Comparison of ENCODE assay signal across 8 cellular contexts in genomic region chr17:42018339-42018738, GRCh38. TPM values are rescaled to one million over a fixed set of nuclear protein-coding genes. Genes with fewer than 3 reads are reported as not detected.
A peak's percentile ranks its signal among the peaks of the same experiment; 100 is the strongest.
DNase-seq lines count a peak whose midpoint lies in the region; ATAC-seq and TF ChIP-seq lines count a peak whose summit lies in the region.

No MANE protein-coding gene starts in this region.

- DNase-seq in CD8-positive, alpha-beta T cell, result no peak
- no peak for DNase-seq in MM.1S
- DNase-seq in cerebellar cortex (ENCODE audit: low spot score), result peak; percentile 51
- no peak for DNase-seq in nephron progenitor cell
- DNase-seq in mesenteric fat pad (ENCODE audit: low spot score), result no peak
- DNase-seq in DMS53 (lab: John Stamatoyannopoulos, UW), result no peak
- DNase-seq in activated effector memory CD4-positive, alpha-beta T cell treated with anti-CD3 and anti-CD28 coated beads, Interleukin-2, amount 50 U/mL, for 16 hours, result no peak
- DNase-seq in GF-D8 (lab: John Stamatoyannopoulos, UW), result no peak

- H3K27me3 ChIP-seq in CD8-positive, alpha-beta T cell (ENCODE audit: insufficient read depth, low read length), result no peaks in the 10 kb centered on the region
- H3K27me3 ChIP-seq in MM.1S (replicated peaks; ENCODE audit: insufficient read depth, low read length), result no peaks in the 10 kb centered on the region

- H3K36me3 Mint-ChIP-seq in CD8-positive, alpha-beta T cell, result peaks cover 31% of the 10 kb centered on the region
- peaks cover 18% of the 10 kb centered on the region for H3K36me3 Mint-ChIP-seq in nephron progenitor cell (ENCODE audit: low read depth)

- H3K27ac ChIP-seq in CD8-positive, alpha-beta T cell (ENCODE audit: low read depth, low read length), result no peak overlapping the region
- H3K27ac ChIP-seq in MM.1S (ENCODE audit: low read length), result no peak overlapping the region

- H3K4me1 ChIP-seq in CD8-positive, alpha-beta T cell (ENCODE audit: insufficient read depth, low read length), result peaks cover 50% of the 10 kb centered on the region
- H3K4me1 ChIP-seq in MM.1S (ENCODE audit: low read length), result peaks cover 25% of the 10 kb centered on the region

- H3K4me3 Mint-ChIP-seq in CD8-positive, alpha-beta T cell, result peak overlapping the region; percentile 97
- peak overlapping the region; percentile 99 for H3K4me3 Mint-ChIP-seq in nephron progenitor cell

- H3K27ac Mint-ChIP-seq in CD8-positive, alpha-beta T cell, result peak overlapping the region; percentile 99
- peak overlapping the region; percentile 99 for H3K27ac Mint-ChIP-seq in nephron progenitor cell

- H3K9me3 Mint-ChIP-seq in CD8-positive, alpha-beta T cell, result no peaks in the 10 kb centered on the region
- H3K9me3 Mint-ChIP-seq in nephron progenitor cell, result no peaks in the 10 kb centered on the region

- H3K4me1 Mint-ChIP-seq in CD8-positive, alpha-beta T cell (ENCODE audit: low read depth), result peaks cover 64% of the 10 kb centered on the region
- H3K4me1 Mint-ChIP-seq in nephron progenitor cell, result peaks cover 61% of the 10 kb centered on the region

- H3K9me3 ChIP-seq in CD8-positive, alpha-beta T cell (ENCODE audit: low read length), result no peaks in the 10 kb centered on the region
- no peaks in the 10 kb centered on the region for H3K9me3 ChIP-seq in MM.1S (replicated peaks; ENCODE audit: insufficient read depth, low read length)

- CTCF ChIA-PET in CD8-positive, alpha-beta T cell (lab: Charles Lee), result interaction anchor here (0.8 to 12.8 kb wide), 6 partner anchors 7 to 207 kb away, joined by 3 to 256 read pairs (median 14); partner anchors contain the start of genes CNP, DHX58, HSPB9 and KAT2A

- peaks cover 69% of the 10 kb centered on the region for H3K79me2 ChIP-seq in MM.1S (ENCODE audit: low read length)

- H4K20me1 ChIP-seq in MM.1S (ENCODE audit: insufficient read depth, low read length), result no peaks in the 10 kb centered on the region

- no peaks in the 10 kb centered on the region for H3K9me2 ChIP-seq in MM.1S (replicated peaks; ENCODE audit: insufficient read depth, low read length)

- ATAC-seq in CD8-positive, alpha-beta T cell, result no peak

- intact Hi-C loops in CD8-positive, alpha-beta T cell (cut with DNase I, micrococcal nuclease), result loop anchor here (2.0 to 5.0 kb wide), 5 partner anchors 88 to 1464 kb away; partner anchors contain the start of genes ACLY (in 1 of the 2), DHX8 (in 1 of the 2), ODAD4 (in 1 of the 2) and STAT3 (in 1 of the 2)

- peak overlapping the region; percentile 96 for H3K4me3 ChIP-seq in CD8-positive, alpha-beta T cell (ENCODE audit: low read depth, low read length)
- peak overlapping the region; percentile 91; the same call in 1 of the 2 replicates for H3K4me3 ChIP-seq in MM.1S (ENCODE audit: low read length)

- H3K9ac ChIP-seq in MM.1S (ENCODE audit: low read length), result no peak overlapping the region

- no peaks in the 10 kb centered on the region for H3F3A ChIP-seq in MM.1S (ENCODE audit: insufficient read depth, low read length)

- H3K27me3 Mint-ChIP-seq in CD8-positive, alpha-beta T cell (ENCODE audit: low read depth), result no peaks in the 10 kb centered on the region
- H3K27me3 Mint-ChIP-seq in nephron progenitor cell (ENCODE audit: low read depth, poor library complexity), result peaks cover 2% of the 10 kb centered on the region

- peaks cover 4% of the 10 kb centered on the region for H3K36me3 ChIP-seq in CD8-positive, alpha-beta T cell (ENCODE audit: insufficient read depth, low read length)
- H3K36me3 ChIP-seq in MM.1S (replicated peaks; ENCODE audit: insufficient read depth, low read length), result no peaks in the 10 kb centered on the region

- no peak for TF ChIP-seq CTCF in CD8-positive, alpha-beta T cell (IDR thresholded peaks at IDR 0.05)
- TF ChIP-seq CTCF in MM.1S (IDR thresholded peaks at IDR 0.05; ENCODE audit: low read length) (no peak), nephron progenitor cell (IDR thresholded peaks at IDR 0.05) (no peak)

- POLR2A ChIA-PET in CD8-positive, alpha-beta T cell (lab: Charles Lee), result interaction anchor here (1.1 to 6.0 kb wide), 9 partner anchors 32 to 980 kb away, joined by 3 to 50 read pairs (median 4); partner anchors contain the start of genes ACLY, C17orf113, CNP and DHX58

- H2AFZ ChIP-seq in MM.1S (ENCODE audit: low read length), result peak overlapping the region; percentile 77

- peak overlapping the region; percentile 90 for H3K4me2 ChIP-seq in MM.1S (ENCODE audit: low read depth, low read length)

RNA-seq across cellular contexts. Expression of gene DNAJC7, which starts 1.1 kb away (rescaled TPM):
- total RNA-seq in CD8-positive, alpha-beta T cell, result 100 to 1,000 TPM; 124 to 134 TPM
- total RNA-seq in mesenteric fat pad, result 74.8 TPM

RNA-seq across cellular contexts. Expression of gene NKIRAS2, which starts 1.6 kb away (rescaled TPM):
- total RNA-seq in CD8-positive, alpha-beta T cell, result 10 to 100 TPM; 13.2 to 14.8 TPM
- total RNA-seq in mesenteric fat pad, result 30.9 TPM

RNA-seq across cellular contexts. Expression of gene C17orf113, which starts 32.1 kb away (rescaled TPM):
- total RNA-seq in CD8-positive, alpha-beta T cell, result under 1 TPM; 0.14 to 0.22 TPM
- 0.13 TPM for total RNA-seq in mesenteric fat pad

RNA-seq across cellular contexts. Expression of gene CNP, which starts 51.7 kb away (rescaled TPM):
- 10 to 100 TPM; 16.7 to 18.8 TPM for total RNA-seq in CD8-positive, alpha-beta T cell
- 84.0 TPM for total RNA-seq in mesenteric fat pad
